ENCODE assay signal across 17 cellular contexts in the genomic region with DNA sequence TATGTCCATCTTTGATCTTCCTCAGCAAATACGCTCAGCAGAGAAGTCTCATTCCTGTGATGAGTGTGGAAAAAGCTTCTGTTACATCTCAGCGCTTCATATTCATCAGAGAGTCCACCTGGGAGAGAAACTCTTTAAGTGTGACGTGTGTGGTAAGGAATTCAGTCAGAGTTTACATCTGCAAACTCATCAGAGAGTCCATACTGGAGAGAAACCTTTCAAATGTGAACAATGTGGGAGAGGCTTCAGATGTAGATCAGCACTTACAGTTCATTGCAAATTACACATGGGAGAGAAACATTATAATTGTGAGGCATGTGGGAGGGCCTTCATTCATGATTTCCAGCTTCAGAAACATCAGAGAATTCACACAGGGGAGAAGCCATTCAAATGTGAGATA. TPM values are rescaled to one million over a fixed set of nuclear protein-coding genes. Genes with fewer than 3 reads are reported as not detected.
DNase-seq lines count a peak whose midpoint lies in the region; ATAC-seq, FAIRE-seq and TF ChIP-seq lines count a peak whose summit lies in the region.
"Had no signal": no experiment of that assay in that cellular context is flagged by ENCODE, and none has a peak within 500 bp of the region (broad histone marks: within the 10 kb centered on the region; RNA-seq: fewer than 3 reads in every experiment).

No MANE protein-coding gene starts in this region.

- no peak for ATAC-seq in A549
- ATAC-seq in foreskin keratinocyte, result no peak

- H3K9ac ChIP-seq in adipocyte (ENCODE audit: low read length) (no peak overlapping the region), rectal smooth muscle tissue (ENCODE audit: low read length) (no peak overlapping the region)

- CTCF ChIA-PET in A549 (lab: Yijun Ruan, JAX), result interaction anchor here (0.7 kb wide), 1 partner anchor 8 kb away, joined by 3 read pairs; no protein-coding TSS in a partner anchor

- TF ChIP-seq CTCF in A549 (IDR thresholded peaks at IDR 0.05), result no peak
- no peak for TF ChIP-seq CTCF in endothelial cell (IDR thresholded peaks at IDR 0.05; ENCODE audit: unreplicated experiment)
- TF ChIP-seq CTCF in foreskin keratinocyte (conservative IDR thresholded peaks at IDR 0.05), result no peak
- TF ChIP-seq CTCF in transverse colon (IDR thresholded peaks at IDR 0.05), result no peak

- DNase-seq in A549 (ENCODE audit: low read depth in 1 of 2, low spot score in 1 of 2) (no peak), adipocyte (ENCODE audit: low read depth) (no peak), endothelial cell (ENCODE audit: low spot score) (no peak), foreskin keratinocyte (no peak), transverse colon (no peak), substantia nigra (lab: John Stamatoyannopoulos, UW) (no peak)
- no peak for DNase-seq in activated CD4-positive, CD25-positive, alpha-beta regulatory T cell treated with anti-CD3 and anti-CD28 coated beads, Interleukin-2, amount 50 U/mL, for 72 hours
- DNase-seq: 8988T; Caco-2; CD8-positive, alpha-beta memory T cell; DND-41; GDM1; GOT3; H9 had no signal

- H3K4me1 ChIP-seq in A549 (no peaks in the 10 kb centered on the region), adipocyte (ENCODE audit: control insufficient read depth, insufficient read depth, low read length) (peaks cover 2% of the 10 kb centered on the region), rectal smooth muscle tissue (ENCODE audit: control insufficient read depth, insufficient read depth, low read length) (no peaks in the 10 kb centered on the region), foreskin keratinocyte (no peaks in the 10 kb centered on the region), transverse colon (peaks cover 0 to 2% (median under 1%) of the 10 kb centered on the region in 4 donors)
- H3K4me1 ChIP-seq: Caco-2 had no signal

- in situ Hi-C loops in transverse colon (cut with MboI; ENCODE audit: low pct_ligation_motif_present in 1 of 4, low pct_unique_long_range_greater_than_20kb in 1 of 4, low sequenced_read_pairs in 3 of 4), result no loop called here

- peaks cover 9% of the 10 kb centered on the region for H3K9me3 Mint-ChIP-seq in endothelial cell (ENCODE audit: unreplicated experiment)

- H3K27me3 ChIP-seq in adipocyte (replicated peaks; ENCODE audit: control insufficient read depth, insufficient read depth, low read length), result no peaks in the 10 kb centered on the region
- H3K27me3 ChIP-seq in rectal smooth muscle tissue (ENCODE audit: control insufficient read depth, insufficient read depth, low read length), result no peaks in the 10 kb centered on the region
- H3K27me3 ChIP-seq in foreskin keratinocyte, result no peaks in the 10 kb centered on the region
- no peaks in the 10 kb centered on the region for H3K27me3 ChIP-seq in transverse colon

- POLR2A ChIA-PET in A549 (lab: Yijun Ruan, JAX), result no interaction called here

- intact Hi-C loops in transverse colon (cut with DNase I; ENCODE audit: low total_unique reads), result no loop called here

- no peak overlapping the region for H3K4me2 ChIP-seq in A549

- H3K36me3 Mint-ChIP-seq in endothelial cell (ENCODE audit: low read depth, unreplicated experiment), result peaks cover 68% of the 10 kb centered on the region

- H3K36me3 ChIP-seq in adipocyte (ENCODE audit: control insufficient read depth, insufficient read depth, low read length, severe bottlenecking) (peaks cover 71% of the 10 kb centered on the region), rectal smooth muscle tissue (ENCODE audit: control insufficient read depth, insufficient read depth, low read length) (peaks cover 40% of the 10 kb centered on the region), transverse colon (peaks cover 2 to 66% (median 28%) of the 10 kb centered on the region in 4 donors)

- no peak overlapping the region for H3K4me3 ChIP-seq in A549
- H3K4me3 ChIP-seq in adipocyte (ENCODE audit: low read length), result peak overlapping the region; percentile 64
- peak overlapping the region; percentile 3 for H3K4me3 ChIP-seq in rectal smooth muscle tissue (ENCODE audit: low read length)
- no peak overlapping the region for H3K4me3 ChIP-seq in transverse colon

- H3K4me3 Mint-ChIP-seq in endothelial cell (ENCODE audit: unreplicated experiment), result peak overlapping the region; percentile 85
- H3K4me3 Mint-ChIP-seq: B cell; CD8-positive, alpha-beta memory T cell; H9 had no signal

- TF ChIP-seq EP300 in A549 (IDR thresholded peaks at IDR 0.05), result no peak
- TF ChIP-seq EP300 in transverse colon (IDR thresholded peaks at IDR 0.05; ENCODE audit: low read depth), result no peak

- TF ChIP-seq RAD21 in A549 (conservative IDR thresholded peaks at IDR 0.05 in 1 of 2, IDR thresholded peaks at IDR 0.05 in 1 of 2), result no peak

- H3K27ac Mint-ChIP-seq in endothelial cell (ENCODE audit: unreplicated experiment), result no peak overlapping the region
- H3K27ac Mint-ChIP-seq: B cell; CD8-positive, alpha-beta memory T cell; H9 had no signal

- WGBS in A549 (ENCODE audit: missing lambda C conversion rate), result 43% methylated on average over 3 of the region's 3 CpGs
- 44 to 57% methylated on average over 2 to 3 of the region's 3 CpGs for WGBS in transverse colon (ENCODE audit: low coverage in 1 of 2), 2 donors

- no peak for TF ChIP-seq POLR2A in A549 (IDR thresholded peaks at IDR 0.05; ENCODE audit: low read length)
- no peak for TF ChIP-seq POLR2A in transverse colon (IDR thresholded peaks at IDR 0.05)

- peaks cover 4% of the 10 kb centered on the region for H3K4me1 Mint-ChIP-seq in endothelial cell (ENCODE audit: unreplicated experiment)

- peaks cover 5% of the 10 kb centered on the region for H3K27me3 Mint-ChIP-seq in endothelial cell (ENCODE audit: unreplicated experiment)
- H3K27me3 Mint-ChIP-seq: B cell had no signal

- H3K9me3 ChIP-seq in A549 (peaks cover 96% of the 10 kb centered on the region), adipocyte (ENCODE audit: control insufficient read depth, low read length) (peaks cover 45% of the 10 kb centered on the region), transverse colon (peaks cover 44 to 47% of the 10 kb centered on the region in 2 donors)

- H3K27ac ChIP-seq in A549 (no peak overlapping the region), rectal smooth muscle tissue (ENCODE audit: low read depth, low read length) (no peak overlapping the region), foreskin keratinocyte (no peak overlapping the region), transverse colon (no peak overlapping the region), substantia nigra (ENCODE audit: low read depth, low read length, poor library complexity, severe bottlenecking) (no peak overlapping the region)

- no peak for FAIRE-seq in A549 (lab: Jason Lieb, UNC)
- FAIRE-seq: GM12892 had no signal

TF ChIP-seq in A549, 52 proteins besides CTCF, POLR2A, EP300 and RAD21 (continues in another document):
- 0 out of 2 replicates have a peak, but pooled peaks have one; percentile 17 for TF ChIP-seq GATA3 (IDR thresholded peaks at IDR 0.05; ENCODE audit: borderline replicate concordance)
- no peak for TF ChIP-seq MAFK (IDR thresholded peaks at IDR 0.05; ENCODE audit: partially characterized antibody)

RNA-seq across cellular contexts. Expression of a gene that starts 5.7 kb away (rescaled TPM):
- 1.0 and 1.2 TPM in 2 replicates for polyA plus RNA-seq in A549 (2011; rRNA removed)
- 0.21 and 0.23 TPM in 2 replicates for polyA plus RNA-seq in A549 (2012; cell fraction: cytosol; rRNA removed)
- polyA plus RNA-seq in A549 (2012; cell fraction: nucleus; rRNA removed), result 0.19 and 0.37 TPM in 2 replicates
- polyA plus RNA-seq in A549 (2017; fragmentation: RNase III; extraction: RNeasy Plus Mini Kit Qiagen cat#74134 plus additional on column Dnase treatment), result 0.81 to 1.1 TPM (median 1.0 TPM) in 3 replicates
- 1.6 and 1.7 TPM in 2 replicates for polyA minus RNA-seq in A549 (2011; rRNA and poly(A)+ RNA removed)
- 4.0 TPM for total RNA-seq in endothelial cell (ENCODE audit: unreplicated experiment)
- total RNA-seq in foreskin keratinocyte, result 2.7 and 2.8 TPM in 2 replicates
- polyA plus RNA-seq in foreskin keratinocyte, result 0.67 and 0.88 TPM in 2 replicates
- 1 to 10 TPM in 2 of 4 donors, not detected in 2; 2.5 to 3.2 TPM for total RNA-seq in transverse colon

RNA-seq across cellular contexts. Expression of a gene that starts 14.5 kb away (rescaled TPM):
- polyA plus RNA-seq in A549 (2011; rRNA removed) (5.2 and 5.4 TPM in 2 replicates), A549 (2017; fragmentation: RNase III; extraction: RNeasy Plus Mini Kit Qiagen cat#74134 plus additional on column Dnase treatment) (2.2 to 2.6 TPM (median 2.4 TPM) in 3 replicates), foreskin keratinocyte (1.3 and 1.6 TPM in 2 replicates)
- 0.85 and 1.0 TPM in 2 replicates for polyA plus RNA-seq in A549 (2012; cell fraction: cytosol; rRNA removed)
- polyA plus RNA-seq in A549 (2012; cell fraction: nucleus; rRNA removed), result 1.1 and 1.3 TPM in 2 replicates
- polyA minus RNA-seq in A549 (2011; rRNA and poly(A)+ RNA removed), result 5.9 and 9.8 TPM in 2 replicates
- total RNA-seq in endothelial cell (ENCODE audit: unreplicated experiment) (10.9 TPM), foreskin keratinocyte (3.6 and 4.2 TPM in 2 replicates), transverse colon (1 to 10 TPM in 3 of 4 donors, not detected in 1; 2.2 to 8.5 (median 6.5) TPM)

RNA-seq across cellular contexts. Expression of a gene that starts 27.9 kb away (rescaled TPM):
- polyA plus RNA-seq in A549 (2011; rRNA removed) (22.3 and 25.0 TPM in 2 replicates), A549 (2017; fragmentation: RNase III; extraction: RNeasy Plus Mini Kit Qiagen cat#74134 plus additional on column Dnase treatment) (17.0 to 21.0 TPM (median 17.1 TPM) in 3 replicates), foreskin keratinocyte (2.0 and 2.1 TPM in 2 replicates)
- 6.5 and 6.6 TPM in 2 replicates for polyA plus RNA-seq in A549 (2012; cell fraction: cytosol; rRNA removed)
- 10.3 and 14.1 TPM in 2 replicates for polyA plus RNA-seq in A549 (2012; cell fraction: nucleus; rRNA removed)
- polyA minus RNA-seq in A549 (2011; rRNA and poly(A)+ RNA removed), result 21.9 and 25.1 TPM in 2 replicates
- total RNA-seq in endothelial cell (ENCODE audit: unreplicated experiment) (36.0 TPM), foreskin keratinocyte (10.1 and 13.1 TPM in 2 replicates), transverse colon (10 to 100 TPM; 37.1 to 49.7 (median 44.2) TPM)

RNA-seq across cellular contexts. Expression of a gene that starts 41.1 kb away (rescaled TPM):
- polyA plus RNA-seq in A549 (2011; rRNA removed) (6.2 and 7.0 TPM in 2 replicates), A549 (2017; fragmentation: RNase III; extraction: RNeasy Plus Mini Kit Qiagen cat#74134 plus additional on column Dnase treatment) (4.6 to 5.9 TPM (median 4.7 TPM) in 3 replicates), foreskin keratinocyte (1.5 and 1.9 TPM in 2 replicates)
- 1.8 and 2.8 TPM in 2 replicates for polyA plus RNA-seq in A549 (2012; cell fraction: cytosol; rRNA removed)
- 1.00 and 2.4 TPM in 2 replicates for polyA plus RNA-seq in A549 (2012; cell fraction: nucleus; rRNA removed)
- polyA minus RNA-seq in A549 (2011; rRNA and poly(A)+ RNA removed), result 4.5 and 6.9 TPM in 2 replicates
- total RNA-seq in endothelial cell (ENCODE audit: unreplicated experiment) (6.5 TPM), foreskin keratinocyte (3.0 and 3.1 TPM in 2 replicates), transverse colon (1 to 10 TPM in 3 of 4 donors, not detected in 1; 2.2 to 6.3 (median 3.0) TPM)

RNA-seq across cellular contexts. Expression of a gene that starts 46.9 kb away (rescaled TPM):
- polyA plus RNA-seq in A549 (2011; rRNA removed) (4.3 TPM in 2 replicates), A549 (2017; fragmentation: RNase III; extraction: RNeasy Plus Mini Kit Qiagen cat#74134 plus additional on column Dnase treatment) (3.3 to 3.7 TPM (median 3.3 TPM) in 3 replicates), foreskin keratinocyte (0.85 and 0.94 TPM in 2 replicates)
- 0.47 and 0.49 TPM in 2 replicates for polyA plus RNA-seq in A549 (2012; cell fraction: cytosol; rRNA removed)
- 0.52 and 0.89 TPM in 2 replicates for polyA plus RNA-seq in A549 (2012; cell fraction: nucleus; rRNA removed)
- 3.7 and 3.9 TPM in 2 replicates for polyA minus RNA-seq in A549 (2011; rRNA and poly(A)+ RNA removed)
- total RNA-seq in endothelial cell (ENCODE audit: unreplicated experiment) (7.1 TPM), foreskin keratinocyte (2.9 and 3.0 TPM in 2 replicates), transverse colon (10 to 100 TPM in 1 of 4 donors, 1 to 10 TPM in 2, not detected in 1; 3.0 to 26.9 (median 5.1) TPM)

Comparison
In these comparisons a context has a peak if more than half of its experiments do, and no peak if none do; other contexts are left out.
1. H3K4me3 ChIP-seq: peak in adipocyte (single experiment) and rectal smooth muscle tissue (single experiment); none in A549 (single experiment) and transverse colon (0 of 4).